1 cellular context compared by ENCODE assay signal in genomic region chr7:149238051-149238450, GRCh38.
TF ChIP-seq lines count a peak whose summit lies in the region.

No MANE protein-coding gene starts in this region.

TF ChIP-seq in WTC11, 78 proteins besides CTCF, POLR2A, EP300 and RAD21 (continued from another document):
- TF ChIP-seq ZBTB21 (CRISPR knock-in tag; IDR thresholded peaks at IDR 0.05; ENCODE audit: borderline replicate concordance) (no peak), MLX (CRISPR knock-in tag; IDR thresholded peaks at IDR 0.05) (no peak), SMAD4 (CRISPR knock-in tag; IDR thresholded peaks at IDR 0.05) (no peak), FOXJ3 (CRISPR knock-in tag; IDR thresholded peaks at IDR 0.05; ENCODE audit: borderline replicate concordance) (no peak)
- TF ChIP-seq, protein P1, sequence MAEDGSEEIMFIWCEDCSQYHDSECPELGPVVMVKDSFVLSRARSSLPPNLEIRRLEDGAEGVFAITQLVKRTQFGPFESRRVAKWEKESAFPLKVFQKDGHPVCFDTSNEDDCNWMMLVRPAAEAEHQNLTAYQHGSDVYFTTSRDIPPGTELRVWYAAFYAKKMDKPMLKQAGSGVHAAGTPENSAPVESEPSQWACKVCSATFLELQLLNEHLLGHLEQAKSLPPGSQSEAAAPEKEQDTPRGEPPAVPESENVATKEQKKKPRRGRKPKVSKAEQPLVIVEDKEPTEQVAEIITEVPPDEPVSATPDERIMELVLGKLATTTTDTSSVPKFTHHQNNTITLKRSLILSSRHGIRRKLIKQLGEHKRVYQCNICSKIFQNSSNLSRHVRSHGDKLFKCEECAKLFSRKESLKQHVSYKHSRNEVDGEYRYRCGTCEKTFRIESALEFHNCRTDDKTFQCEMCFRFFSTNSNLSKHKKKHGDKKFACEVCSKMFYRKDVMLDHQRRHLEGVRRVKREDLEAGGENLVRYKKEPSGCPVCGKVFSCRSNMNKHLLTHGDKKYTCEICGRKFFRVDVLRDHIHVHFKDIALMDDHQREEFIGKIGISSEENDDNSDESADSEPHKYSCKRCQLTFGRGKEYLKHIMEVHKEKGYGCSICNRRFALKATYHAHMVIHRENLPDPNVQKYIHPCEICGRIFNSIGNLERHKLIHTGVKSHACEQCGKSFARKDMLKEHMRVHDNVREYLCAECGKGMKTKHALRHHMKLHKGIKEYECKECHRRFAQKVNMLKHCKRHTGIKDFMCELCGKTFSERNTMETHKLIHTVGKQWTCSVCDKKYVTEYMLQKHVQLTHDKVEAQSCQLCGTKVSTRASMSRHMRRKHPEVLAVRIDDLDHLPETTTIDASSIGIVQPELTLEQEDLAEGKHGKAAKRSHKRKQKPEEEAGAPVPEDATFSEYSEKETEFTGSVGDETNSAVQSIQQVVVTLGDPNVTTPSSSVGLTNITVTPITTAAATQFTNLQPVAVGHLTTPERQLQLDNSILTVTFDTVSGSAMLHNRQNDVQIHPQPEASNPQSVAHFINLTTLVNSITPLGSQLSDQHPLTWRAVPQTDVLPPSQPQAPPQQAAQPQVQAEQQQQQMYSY (CRISPR knock-in tag; IDR thresholded peaks at IDR 0.05), result no peak
- TF ChIP-seq, protein P2, sequence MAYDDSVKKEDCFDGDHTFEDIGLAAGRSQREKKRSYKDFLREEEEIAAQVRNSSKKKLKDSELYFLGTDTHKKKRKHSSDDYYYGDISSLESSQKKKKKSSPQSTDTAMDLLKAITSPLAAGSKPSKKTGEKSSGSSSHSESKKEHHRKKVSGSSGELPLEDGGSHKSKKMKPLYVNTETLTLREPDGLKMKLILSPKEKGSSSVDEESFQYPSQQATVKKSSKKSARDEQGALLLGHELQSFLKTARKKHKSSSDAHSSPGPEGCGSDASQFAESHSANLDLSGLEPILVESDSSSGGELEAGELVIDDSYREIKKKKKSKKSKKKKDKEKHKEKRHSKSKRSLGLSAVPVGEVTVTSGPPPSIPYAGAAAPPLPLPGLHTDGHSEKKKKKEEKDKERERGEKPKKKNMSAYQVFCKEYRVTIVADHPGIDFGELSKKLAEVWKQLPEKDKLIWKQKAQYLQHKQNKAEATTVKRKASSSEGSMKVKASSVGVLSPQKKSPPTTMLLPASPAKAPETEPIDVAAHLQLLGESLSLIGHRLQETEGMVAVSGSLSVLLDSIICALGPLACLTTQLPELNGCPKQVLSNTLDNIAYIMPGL (CRISPR knock-in tag; IDR thresholded peaks at IDR 0.05), result no peak
